Comparison of ENCODE assay signal across 22 cellular contexts in the genomic region with DNA sequence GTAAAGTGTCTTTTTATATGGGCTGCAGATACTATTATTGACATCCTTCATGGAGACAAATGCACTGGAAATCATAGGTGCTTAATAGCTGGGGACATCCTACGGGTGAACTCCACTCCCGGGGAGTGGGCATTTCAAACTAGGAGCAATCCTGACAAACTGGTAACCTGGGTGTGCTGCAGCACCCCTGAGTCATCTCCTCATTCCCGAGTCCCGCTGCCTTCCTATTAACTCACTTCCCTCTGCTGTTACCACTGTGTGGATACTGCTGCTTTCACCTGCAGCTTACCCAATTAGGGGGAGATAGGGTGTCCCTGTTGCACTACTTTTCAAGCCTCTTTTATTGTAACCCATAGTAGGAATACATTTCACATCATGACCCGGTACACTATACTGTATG.
A peak's percentile ranks its signal among the peaks of the same experiment; 100 is the strongest.
DNase-seq lines count a peak whose midpoint lies in the region; ATAC-seq, FAIRE-seq and TF ChIP-seq lines count a peak whose summit lies in the region.
"Had no signal": no experiment of that assay in that cellular context is flagged by ENCODE, and none has a peak within 500 bp of the region (broad histone marks: within the 10 kb centered on the region; RNA-seq: fewer than 3 reads in every experiment).

No MANE protein-coding gene starts in this region.

- no peaks in the 10 kb centered on the region for H3K9me3 ChIP-seq in gastrocnemius medialis
- H3K9me3 ChIP-seq: Peyer's patch had no signal

- intact Hi-C loops in gastrocnemius medialis (cut with DNase I; ENCODE audit: low total_unique reads) = no loop called here

- no peak overlapping the region for H3K27ac ChIP-seq in gastrocnemius medialis
- H3K27ac ChIP-seq: 22Rv1, Peyer's patch had no signal

- H3K4me3 ChIP-seq in bronchial epithelial cell (ENCODE audit: low read depth, low read length) (no peak overlapping the region), gastrocnemius medialis (no peak overlapping the region)
- H3K4me3 ChIP-seq: Peyer's patch had no signal

- ATAC-seq in gastrocnemius medialis = no peak
- ATAC-seq: CD8-positive, alpha-beta T cell; HCT116 had no signal

- peak; percentile 27 for DNase-seq in 8988T
- peak; percentile 44 for DNase-seq in NCI-H226
- peak; percentile 58 for DNase-seq in bronchial epithelial cell (ENCODE audit: low read depth)
- peak; percentile 28 to 54 for DNase-seq in lung microvascular endothelial cell (ENCODE audit: low read depth in 2 of 2)
- no peak for DNase-seq in stimulated activated naive CD4-positive, alpha-beta T cell treated with Interleukin-2 at 50 U/mL for 16 hours (lab: John Stamatoyannopoulos, UW)
- no peak for DNase-seq in hypothalamus (lab: John Stamatoyannopoulos, UW)
- no peak for DNase-seq in GM12892 (ENCODE audit: insufficient read length)
- DNase-seq in gastrocnemius medialis = no peak
- DNase-seq: AML-193; C1 segment of cervical spinal cord; CD8-positive, alpha-beta T cell; DMS153; GOT3; MV-4-11; NCI-H1694 treated with DMSO at 0.1 percent for 48 hours; NCI-H2107; NCI-H748 treated with DMSO at 0.1 percent for 48 hours; Peyer's patch; Right ventricle myocardium superior had no signal

- FAIRE-seq in bronchial epithelial cell (lab: Jason Lieb, UNC) (no peak), GM12892 (lab: Jason Lieb, UNC) (no peak)
- FAIRE-seq: G401.6 had no signal

- in situ Hi-C loops in gastrocnemius medialis (cut with MboI; ENCODE audit: low sequenced_read_pairs in 4 of 4) = loop anchor here in 2 of 4 donors (5.0 to 10.0 kb wide), 2 partner anchors 62 to 65 kb away; no protein-coding TSS in a partner anchor

- H3K36me3 ChIP-seq in bronchial epithelial cell (ENCODE audit: control insufficient read depth, insufficient read depth, low read length) (no peaks in the 10 kb centered on the region), gastrocnemius medialis (no peaks in the 10 kb centered on the region)
- H3K36me3 ChIP-seq: Peyer's patch had no signal

- TF ChIP-seq CTCF in bronchial epithelial cell (IDR thresholded peaks at IDR 0.05; ENCODE audit: insufficient read depth, low read length, severe bottlenecking) = no peak
- TF ChIP-seq CTCF in gastrocnemius medialis (IDR thresholded peaks at IDR 0.05 in 4 of 5, conservative IDR thresholded peaks at IDR 0.05 in 1 of 5) = no peak

- H3K27me3 ChIP-seq in bronchial epithelial cell (ENCODE audit: control insufficient read depth, insufficient read depth, low read length) = no peaks in the 10 kb centered on the region
- H3K27me3 ChIP-seq in gastrocnemius medialis = no peaks in the 10 kb centered on the region
- H3K27me3 ChIP-seq: Peyer's patch had no signal

- H3K4me1 ChIP-seq in gastrocnemius medialis = no peaks in the 10 kb centered on the region
- H3K4me1 ChIP-seq: Peyer's patch had no signal

- no peak for TF ChIP-seq POLR2A in GM12892 (IDR thresholded peaks at IDR 0.05; ENCODE audit: low read depth, low read length)
- no peak for TF ChIP-seq POLR2A in gastrocnemius medialis (IDR thresholded peaks at IDR 0.05)

Comparison
In these comparisons a context has a peak if more than half of its experiments do, and no peak if none do; other contexts are left out.
1. DNase-seq: peak in 8988T (single experiment), NCI-H226 (single experiment), bronchial epithelial cell (single experiment) and lung microvascular endothelial cell (2 of 2); none in stimulated activated naive CD4-positive, alpha-beta T cell treated with Interleukin-2 at 50 U/mL for 16 hours (single experiment), hypothalamus (0 of 51), GM12892 (single experiment) and gastrocnemius medialis (0 of 2).